Comparison of ENCODE assay signal across 1 cellular context in genomic region chr1:155134322-155134721, GRCh38.
TF ChIP-seq lines count a peak whose summit lies in the region.

No MANE protein-coding gene starts in this region.

TF ChIP-seq in A549, 52 proteins besides CTCF, POLR2A, EP300 and RAD21 (continued from another document):
- no peak for TF ChIP-seq ELK1 (IDR thresholded peaks at IDR 0.05; ENCODE audit: low read depth, low read length)
- no peak for TF ChIP-seq POLR2AphosphoS2 (conservative IDR thresholded peaks at IDR 0.05; ENCODE audit: low read length)
- TF ChIP-seq E2F6 (IDR thresholded peaks at IDR 0.05; ENCODE audit: borderline replicate concordance, low read depth): no peak
